8 cellular contexts compared by ENCODE assay signal in the genomic region with DNA sequence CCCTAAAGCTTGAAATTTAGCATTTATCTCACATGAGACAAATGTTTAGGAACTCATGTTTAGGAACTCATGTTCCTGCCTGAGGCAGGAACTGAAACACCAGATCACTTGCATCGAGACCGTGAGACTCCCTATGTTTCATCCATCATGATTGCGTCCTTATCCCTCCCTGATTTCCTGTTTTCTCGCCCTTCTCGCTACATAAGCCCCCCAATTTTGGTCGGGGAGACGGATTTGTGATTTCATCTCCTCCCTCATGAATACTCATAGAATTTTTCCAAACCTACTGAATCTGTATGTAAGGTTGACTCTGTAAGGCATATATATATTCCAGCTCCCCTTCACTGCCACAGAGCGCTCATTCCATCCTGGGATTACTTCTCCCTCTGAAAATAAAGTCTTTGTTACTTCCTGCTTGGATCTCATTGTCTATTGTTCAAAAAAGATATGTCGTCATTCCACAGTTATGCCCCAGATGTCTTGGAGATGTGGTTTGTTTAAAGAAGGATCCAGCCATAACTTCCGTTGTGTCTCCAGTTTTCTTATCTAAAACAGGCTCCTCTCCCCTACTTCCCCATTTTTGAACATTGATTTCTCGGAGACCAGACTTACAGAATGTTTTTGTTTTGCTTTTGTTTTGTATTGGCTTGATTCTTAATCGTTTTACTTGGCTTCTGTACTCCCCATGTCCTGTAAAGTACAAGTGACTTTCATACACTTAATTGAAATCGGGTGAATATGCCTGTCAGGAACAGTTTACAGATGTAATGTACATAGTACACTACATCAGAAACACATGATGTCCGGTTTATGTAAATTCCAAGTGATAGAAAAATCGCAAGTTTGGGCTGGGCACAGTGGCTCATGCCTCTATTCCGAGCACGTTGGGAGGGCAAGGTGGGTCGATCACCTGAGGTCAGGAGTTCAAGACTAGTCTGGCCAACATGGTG.
DNase-seq lines count a peak whose midpoint lies in the region; ATAC-seq, FAIRE-seq and TF ChIP-seq lines count a peak whose summit lies in the region.

No MANE protein-coding gene starts in this region.

- H3K4me3 Mint-ChIP-seq in GM23338: no peak overlapping the region

- intact Hi-C loops in HepG2 (cut with micrococcal nuclease; ENCODE audit: unreplicated experiment): loop anchor here (1.0 to 2.0 kb wide), 2 partner anchors 10 to 31 kb away; a partner anchor contains a TSS

- peaks cover 17% of the 10 kb centered on the region; the same call in 1 of the 2 replicates for H3K4me1 ChIP-seq in GM23338 (ENCODE audit: insufficient read depth)
- peaks cover 27% of the 10 kb centered on the region for H3K4me1 ChIP-seq in HepG2 (ENCODE audit: insufficient read depth, low read length)
- no peaks in the 10 kb centered on the region for H3K4me1 ChIP-seq in urinary bladder (ENCODE audit: insufficient read depth)

- H3K27me3 ChIP-seq in GM23338 (ENCODE audit: insufficient read depth): no peaks in the 10 kb centered on the region
- H3K27me3 ChIP-seq in HepG2 (ENCODE audit: control insufficient read depth in 1 of 2, insufficient read depth in 2 of 2, low read length in 2 of 2): no peaks in the 10 kb centered on the region; a peak in 1 of 5 replicates

- no peak; a peak in 1 of 4 replicates for TF ChIP-seq POLR2A in HepG2 (IDR thresholded peaks at IDR 0.05; ENCODE audit: insufficient read depth in 1 of 2, low read depth in 2 of 2, low read length in 2 of 2)

- no peaks in the 10 kb centered on the region for H3K9me3 ChIP-seq in HepG2 (ENCODE audit: low read length)

- TF ChIP-seq CTCF in AG10803 (conservative IDR thresholded peaks at IDR 0.05; ENCODE audit: low read length) (no peak), GM23338 (conservative IDR thresholded peaks at IDR 0.05; ENCODE audit: low read depth in 2 of 2) (no peak), choroid plexus epithelial cell (conservative IDR thresholded peaks at IDR 0.05; ENCODE audit: low read depth, low read length) (no peak), HepG2 (CRISPR knock-in tag; IDR thresholded peaks at IDR 0.05) (no peak)

- H3K9me3 Mint-ChIP-seq in GM23338: peaks cover 8% of the 10 kb centered on the region

- CTCF ChIA-PET in HepG2 (lab: Yijun Ruan, JAX; ENCODE audit: low intra/inter-chr PET ratio, low total read pairs): no interaction called here

- H3K4me2 ChIP-seq in GM23338: peak overlapping the region; percentile 76
- H3K4me2 ChIP-seq in HepG2 (ENCODE audit: low read depth, low read length): peak overlapping the region; percentile 83

- TF ChIP-seq EP300 in HepG2 (IDR thresholded peaks at IDR 0.05; ENCODE audit: low read depth in 2 of 2, low read length in 2 of 2): no peak
- TF ChIP-seq EP300 in HepG2 (CRISPR knock-in tag; IDR thresholded peaks at IDR 0.05; ENCODE audit: borderline replicate concordance): no peak

- H2AFZ ChIP-seq in GM23338 (no peak overlapping the region), HepG2 (ENCODE audit: low read length) (no peak overlapping the region)

- DNase-seq in AG10803 (ENCODE audit: low read depth) (peak; percentile 87), GM23338 (ENCODE audit: low spot score) (peak; percentile 70), NCI-H69 (lab: John Stamatoyannopoulos, UW) (peak; percentile 78), choroid plexus epithelial cell (ENCODE audit: low read depth) (peak; percentile 84), HepG2 (ENCODE audit: low spot score) (peak; percentile 51), NCI-H1048 (lab: John Stamatoyannopoulos, UW) (no peak)
- DNase-seq in stimulated activated CD4-positive, alpha-beta T cell treated with anti-CD3 and anti-CD28 coated beads, Interleukin-15, amount 100 ng/mL, for 24 hours: no peak

- no peak for TF ChIP-seq RAD21 in HepG2 (CRISPR knock-in tag; IDR thresholded peaks at IDR 0.05)

- WGBS in HepG2 (ENCODE audit: low lambda C conversion rate): 28% methylated on average over 18 of the region's 18 CpGs
- 6% methylated on average over 18 of the region's 18 CpGs for WGBS in urinary bladder

- peak; percentile 11 for ATAC-seq in GM23338
- ATAC-seq in HepG2: peak; percentile 46

- no peak for FAIRE-seq in HepG2 (lab: Jason Lieb, UNC)

- H3K4me3 ChIP-seq in AG10803 (ENCODE audit: low read length): peak overlapping the region; percentile 81
- peak overlapping the region; percentile 76 for H3K4me3 ChIP-seq in GM23338
- H3K4me3 ChIP-seq in choroid plexus epithelial cell (ENCODE audit: low read depth, low read length): peak overlapping the region; percentile 89
- H3K4me3 ChIP-seq in HepG2 (replicated peaks in 1 of 3; ENCODE audit: insufficient read depth in 1 of 3, low read depth in 2 of 3, low read length in 3 of 3): peak overlapping the region; percentile 62 to 95 (median 77)
- peak overlapping the region; percentile 61 for H3K4me3 ChIP-seq in urinary bladder (ENCODE audit: low read depth, low read length)

- peaks cover 25% of the 10 kb centered on the region for H3K4me1 Mint-ChIP-seq in GM23338

- H3F3A ChIP-seq in GM23338 (replicated peaks; ENCODE audit: low read depth): peaks cover 6% of the 10 kb centered on the region

- 0 out of 2 replicates have a peak, but pooled peaks cover 3% of the 10 kb centered on the region for H3K79me2 ChIP-seq in GM23338 (replicated peaks; ENCODE audit: insufficient read depth)
- H3K79me2 ChIP-seq in HepG2 (ENCODE audit: insufficient read depth, low read length): no peaks in the 10 kb centered on the region

- peaks cover 7% of the 10 kb centered on the region for H3K27me3 Mint-ChIP-seq in GM23338 (ENCODE audit: insufficient read depth, low read depth, poor library complexity)

- H3K27ac ChIP-seq in GM23338 (ENCODE audit: low read depth) (peak overlapping the region; percentile 99), HepG2 (ENCODE audit: extremely low read length, insufficient read depth, low read length) (peak overlapping the region; percentile 87), urinary bladder (ENCODE audit: low read depth) (peak overlapping the region; percentile 44)

- no peaks in the 10 kb centered on the region for H3K36me3 Mint-ChIP-seq in GM23338 (ENCODE audit: low read depth)

- in situ Hi-C loops in HepG2 (cut with HindIII; ENCODE audit: extremely low pct_ligation_motif_present, low pct_unique_long_range_greater_than_20kb): loop anchor here (10.0 kb wide), 1 partner anchor 1629 kb away; a partner anchor contains a TSS

- no TSS peak for BruUV-seq in HepG2 (replicated peaks; lab: Mats Ljungman, UMichigan)

- no peak overlapping the region for H3K27ac Mint-ChIP-seq in GM23338

- H3K36me3 ChIP-seq in GM23338 (ENCODE audit: insufficient read depth) (no peaks in the 10 kb centered on the region), HepG2 (replicated peaks in 1 of 2; ENCODE audit: control insufficient read depth in 1 of 2, insufficient read depth in 2 of 2, low read length in 2 of 2) (no peaks in the 10 kb centered on the region), urinary bladder (ENCODE audit: insufficient read depth) (no peaks in the 10 kb centered on the region)

- peak overlapping the region; percentile 92 for H3K9ac ChIP-seq in HepG2 (ENCODE audit: insufficient read depth, low read depth, low read length)

- POLR2A ChIA-PET in HepG2 (lab: Yijun Ruan, JAX): interaction anchor here (0.7 to 5.4 kb wide), 16 partner anchors 8 to 928 kb away, joined by 3 to 166 read pairs (median 6); partner anchors contain the start of gene HFE

- H3K9me2 ChIP-seq in GM23338 (ENCODE audit: insufficient read depth): no peaks in the 10 kb centered on the region

- H4K20me1 ChIP-seq in GM23338 (replicated peaks; ENCODE audit: insufficient read depth): no peaks in the 10 kb centered on the region
- H4K20me1 ChIP-seq in HepG2 (ENCODE audit: insufficient read depth, low read length): no peaks in the 10 kb centered on the region

TF ChIP-seq in GM23338, 12 proteins besides CTCF, POLR2A, EP300 and RAD21:
- no peak for TF ChIP-seq EZH2phosphoT487 (IDR thresholded peaks at IDR 0.05; ENCODE audit: unreplicated experiment)
- peak; percentile 56; the same call in 1 of the 2 replicates for TF ChIP-seq POLR2AphosphoS5 (IDR thresholded peaks at IDR 0.05; ENCODE audit: low read depth)

TF ChIP-seq in HepG2, 621 proteins besides CTCF, POLR2A, EP300 and RAD21 (continues in another document):
- TF ChIP-seq, protein P1, sequence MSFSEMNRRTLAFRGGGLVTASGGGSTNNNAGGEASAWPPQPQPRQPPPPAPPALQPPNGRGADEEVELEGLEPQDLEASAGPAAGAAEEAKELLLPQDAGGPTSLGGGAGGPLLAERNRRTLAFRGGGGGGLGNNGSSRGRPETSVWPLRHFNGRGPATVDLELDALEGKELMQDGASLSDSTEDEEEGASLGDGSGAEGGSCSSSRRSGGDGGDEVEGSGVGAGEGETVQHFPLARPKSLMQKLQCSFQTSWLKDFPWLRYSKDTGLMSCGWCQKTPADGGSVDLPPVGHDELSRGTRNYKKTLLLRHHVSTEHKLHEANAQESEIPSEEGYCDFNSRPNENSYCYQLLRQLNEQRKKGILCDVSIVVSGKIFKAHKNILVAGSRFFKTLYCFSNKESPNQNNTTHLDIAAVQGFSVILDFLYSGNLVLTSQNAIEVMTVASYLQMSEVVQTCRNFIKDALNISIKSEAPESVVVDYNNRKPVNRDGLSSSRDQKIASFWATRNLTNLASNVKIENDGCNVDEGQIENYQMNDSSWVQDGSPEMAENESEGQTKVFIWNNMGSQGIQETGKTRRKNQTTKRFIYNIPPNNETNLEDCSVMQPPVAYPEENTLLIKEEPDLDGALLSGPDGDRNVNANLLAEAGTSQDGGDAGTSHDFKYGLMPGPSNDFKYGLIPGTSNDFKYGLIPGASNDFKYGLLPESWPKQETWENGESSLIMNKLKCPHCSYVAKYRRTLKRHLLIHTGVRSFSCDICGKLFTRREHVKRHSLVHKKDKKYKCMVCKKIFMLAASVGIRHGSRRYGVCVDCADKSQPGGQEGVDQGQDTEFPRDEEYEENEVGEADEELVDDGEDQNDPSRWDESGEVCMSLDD (CRISPR knock-in tag; IDR thresholded peaks at IDR 0.05; ENCODE audit: borderline replicate concordance): no peak
- TF ChIP-seq SOX13 (IDR thresholded peaks at IDR 0.05) (peak; percentile 63; the same call in 1 of the 2 replicates), SOX13 (CRISPR knock-in tag; conservative IDR thresholded peaks at IDR 0.05 in 1 of 2, IDR thresholded peaks at IDR 0.05 in 1 of 2) (peak in 1 of 2 experiments; percentile 79; a peak in 2 of 4 replicates), SOX5 (CRISPR knock-in tag; IDR thresholded peaks at IDR 0.05; ENCODE audit: borderline replicate concordance) (peak; percentile 69; the same call in 1 of the 2 replicates)

Comparison
In these comparisons a context has a peak if more than half of its experiments do, and no peak if none do; other contexts are left out.
1. DNase-seq: peak in AG10803 (single experiment), GM23338 (single experiment), NCI-H69 (single experiment), choroid plexus epithelial cell (single experiment) and HepG2 (single experiment); none in stimulated activated CD4-positive, alpha-beta T cell treated with anti-CD3 and anti-CD28 coated beads, Interleukin-15, amount 100 ng/mL, for 24 hours (single experiment) and NCI-H1048 (single experiment).
2. H3K27ac ChIP-seq: peak in every context shown above with its lines; median percentile 99 in GM23338; 87 in HepG2; 44 in urinary bladder.
3. Peak in every context shown above with its lines, with median percentiles within 50 percentile points of each other: H3K4me3 ChIP-seq.